19 cellular contexts compared by ENCODE assay signal in genomic region chr2:144824611-144825010, GRCh38.
DNase-seq lines count a peak whose midpoint lies in the region; ATAC-seq and TF ChIP-seq lines count a peak whose summit lies in the region.
"Had no signal": no experiment of that assay in that cellular context is flagged by ENCODE, and none has a peak within 500 bp of the region (broad histone marks: within the 10 kb centered on the region; RNA-seq: fewer than 3 reads in every experiment).

No MANE protein-coding gene starts in this region.

- H3K27ac ChIP-seq in mammary epithelial cell (ENCODE audit: insufficient read depth, low read depth, low read length) (no peak overlapping the region), breast epithelium (no peak overlapping the region), foreskin keratinocyte (peak overlapping the region; percentile 37)
- H3K27ac ChIP-seq: 22Rv1, BLaER1, C4-2B, GM23248 had no signal

- TF ChIP-seq CTCF in mammary epithelial cell (conservative IDR thresholded peaks at IDR 0.05 in 1 of 2, IDR thresholded peaks at IDR 0.05 in 1 of 2; ENCODE audit: extremely low read depth in 1 of 2, insufficient read depth in 1 of 2, low read depth in 1 of 2, low read length in 2 of 2): no peak
- TF ChIP-seq CTCF in breast epithelium (IDR thresholded peaks at IDR 0.05): no peak
- TF ChIP-seq CTCF in foreskin keratinocyte (conservative IDR thresholded peaks at IDR 0.05): peak; percentile 22
- TF ChIP-seq CTCF in osteocyte (IDR thresholded peaks at IDR 0.05): no peak

- H3K4me1 ChIP-seq in mammary epithelial cell (ENCODE audit: insufficient read depth, low read length) (peaks cover 4% of the 10 kb centered on the region), breast epithelium (no peaks in the 10 kb centered on the region), foreskin keratinocyte (peaks cover 10% of the 10 kb centered on the region)

- H3K79me2 ChIP-seq in mammary epithelial cell (ENCODE audit: insufficient read depth, low read length): no peaks in the 10 kb centered on the region

- H3K4me2 ChIP-seq in mammary epithelial cell (ENCODE audit: insufficient read depth, low read depth, low read length): peak overlapping the region; percentile 6
- H3K4me2 ChIP-seq: BLaER1 had no signal

- H3K9me3 Mint-ChIP-seq in dendritic cell treated with granulocyte-macrophage colony-stimulating factor and Interleukin-4, amounts not matched to agents 40 ng/mL and 50 ng/mL, for 4 days: peaks cover 50% of the 10 kb centered on the region
- H3K9me3 Mint-ChIP-seq in osteocyte (ENCODE audit: unreplicated experiment): peaks cover 46% of the 10 kb centered on the region
- no peaks in the 10 kb centered on the region for H3K9me3 Mint-ChIP-seq in activated T-cell treated with anti-CD3 and anti-CD28 coated beads, Interleukin-2, amount 50 U/mL, for 4 hours
- H3K9me3 Mint-ChIP-seq in activated CD8-positive, alpha-beta T cell treated with anti-CD3 and anti-CD28 coated beads, Interleukin-2, amount 10 ng/mL, durations not matched to agents 7 days and 5 days (ENCODE audit: insufficient read depth): no peaks in the 10 kb centered on the region

- no peak overlapping the region for H3K9ac ChIP-seq in mammary epithelial cell (ENCODE audit: insufficient read depth, low read length)
- H3K9ac ChIP-seq: BLaER1, GM23248 had no signal

- H2AFZ ChIP-seq in mammary epithelial cell (ENCODE audit: low read depth, low read length): no peak overlapping the region
- H2AFZ ChIP-seq: GM23248 had no signal

- H3K4me3 ChIP-seq in mammary epithelial cell (replicated peaks in 1 of 3; ENCODE audit: insufficient read depth in 1 of 3, low read depth in 2 of 3, low read length in 3 of 3): no peak overlapping the region
- H3K4me3 ChIP-seq in breast epithelium: no peak overlapping the region
- H3K4me3 ChIP-seq: BLaER1, GM23248 had no signal

- intact Hi-C loops in mammary epithelial cell (cut with micrococcal nuclease): no loop called here
- intact Hi-C loops in breast epithelium (cut with DNase I; ENCODE audit: low total_unique reads): no loop called here
- intact Hi-C loops in dendritic cell treated with granulocyte-macrophage colony-stimulating factor and Interleukin-4, amounts not matched to agents 40 ng/mL and 50 ng/mL, for 4 days (cut with micrococcal nuclease): loop anchor here (2.0 to 10.0 kb wide), 2 partner anchors 120 to 304 kb away; partner anchors contain the start of gene ZEB2

- POLR2A ChIA-PET in activated CD8-positive, alpha-beta T cell treated with anti-CD3 and anti-CD28 coated beads, Interleukin-2, amount 10 ng/mL, durations not matched to agents 7 days and 5 days (lab: Charles Lee): no interaction called here

- CTCF ChIA-PET in mammary epithelial cell (lab: Charles Lee; ENCODE audit: low non-redundant PET): no interaction called here
- CTCF ChIA-PET in activated CD8-positive, alpha-beta T cell treated with anti-CD3 and anti-CD28 coated beads, Interleukin-2, amount 10 ng/mL, durations not matched to agents 7 days and 5 days (lab: Charles Lee): no interaction called here

- peak overlapping the region; percentile 93 for H3K27ac Mint-ChIP-seq in dendritic cell treated with granulocyte-macrophage colony-stimulating factor and Interleukin-4, amounts not matched to agents 40 ng/mL and 50 ng/mL, for 4 days
- no peak overlapping the region for H3K27ac Mint-ChIP-seq in osteocyte (ENCODE audit: unreplicated experiment)
- H3K27ac Mint-ChIP-seq in activated CD8-positive, alpha-beta T cell treated with anti-CD3 and anti-CD28 coated beads, Interleukin-2, amount 10 ng/mL, durations not matched to agents 7 days and 5 days: no peak overlapping the region
- H3K27ac Mint-ChIP-seq: B cell; CD4-positive, alpha-beta T cell; CD8-positive, alpha-beta memory T cell had no signal

- peaks cover 31% of the 10 kb centered on the region for H3K36me3 Mint-ChIP-seq in dendritic cell treated with granulocyte-macrophage colony-stimulating factor and Interleukin-4, amounts not matched to agents 40 ng/mL and 50 ng/mL, for 4 days (ENCODE audit: low read depth)
- peaks cover 4% of the 10 kb centered on the region for H3K36me3 Mint-ChIP-seq in osteocyte (ENCODE audit: unreplicated experiment)
- H3K36me3 Mint-ChIP-seq in activated T-cell treated with anti-CD3 and anti-CD28 coated beads, Interleukin-2, amount 50 U/mL, for 4 hours (ENCODE audit: insufficient read depth): no peaks in the 10 kb centered on the region
- no peaks in the 10 kb centered on the region for H3K36me3 Mint-ChIP-seq in activated CD8-positive, alpha-beta T cell treated with anti-CD3 and anti-CD28 coated beads, Interleukin-2, amount 10 ng/mL, durations not matched to agents 7 days and 5 days (ENCODE audit: low read depth)

- H3K27me3 ChIP-seq in mammary epithelial cell (ENCODE audit: insufficient read depth, low read length) (no peaks in the 10 kb centered on the region), breast epithelium (no peaks in the 10 kb centered on the region), foreskin keratinocyte (no peaks in the 10 kb centered on the region)
- H3K27me3 ChIP-seq: BLaER1 had no signal

- 0% methylated on average over 1 of the region's 1 CpG for WGBS in mammary epithelial cell (ENCODE audit: low coverage, missing lambda C conversion rate)

- H4K20me1 ChIP-seq in mammary epithelial cell (ENCODE audit: insufficient read depth, low read length): no peaks in the 10 kb centered on the region
- H4K20me1 ChIP-seq: BLaER1 had no signal

- no TSS peak for BruUV-seq in mammary epithelial cell (replicated peaks; lab: Mats Ljungman, UMichigan)

- ATAC-seq in foreskin keratinocyte: peak; percentile 82
- no peak for ATAC-seq in activated T-cell treated with anti-CD3 and anti-CD28 coated beads, Interleukin-2, amount 50 U/mL, for 4 hours
- ATAC-seq in activated CD8-positive, alpha-beta T cell treated with anti-CD3 and anti-CD28 coated beads, Interleukin-2, amount 10 ng/mL, durations not matched to agents 7 days and 5 days: no peak

- peak; percentile 77 for DNase-seq in mammary epithelial cell
- no peak for DNase-seq in breast epithelium (ENCODE audit: low spot score in 2 of 2)
- DNase-seq in foreskin keratinocyte: peak; percentile 92 to 93
- DNase-seq in NCI-H2196 (lab: John Stamatoyannopoulos, UW; ENCODE audit: unreplicated experiment): no peak
- DNase-seq in osteocyte (ENCODE audit: extremely low spot score, unreplicated experiment): no peak
- DNase-seq in activated T-cell treated with anti-CD3 and anti-CD28 coated beads, Interleukin-2, amount 50 U/mL, for 4 hours: no peak
- no peak for DNase-seq in activated CD8-positive, alpha-beta T cell treated with anti-CD3 and anti-CD28 coated beads, Interleukin-2, amount 10 ng/mL, durations not matched to agents 7 days and 5 days
- DNase-seq: CD4-positive, alpha-beta T cell; CD8-positive, alpha-beta memory T cell; DMS53; DMS79 treated with DMSO at 0.1 percent for 48 hours; GM23248; H7; HCEC 1CT had no signal

- H3K9me3 ChIP-seq in mammary epithelial cell (replicated peaks; ENCODE audit: insufficient read depth, low read length) (peaks cover 6% of the 10 kb centered on the region), breast epithelium (peaks cover 0 to 11% of the 10 kb centered on the region in 2 donors)

- dilution Hi-C loops in mammary epithelial cell (cut with HindIII; ENCODE audit: low sequenced_read_pairs): no loop called here

- no peak overlapping the region for H3K4me3 Mint-ChIP-seq in dendritic cell treated with granulocyte-macrophage colony-stimulating factor and Interleukin-4, amounts not matched to agents 40 ng/mL and 50 ng/mL, for 4 days
- H3K4me3 Mint-ChIP-seq in osteocyte (ENCODE audit: unreplicated experiment): no peak overlapping the region
- no peak overlapping the region for H3K4me3 Mint-ChIP-seq in activated T-cell treated with anti-CD3 and anti-CD28 coated beads, Interleukin-2, amount 50 U/mL, for 4 hours
- no peak overlapping the region for H3K4me3 Mint-ChIP-seq in activated CD8-positive, alpha-beta T cell treated with anti-CD3 and anti-CD28 coated beads, Interleukin-2, amount 10 ng/mL, durations not matched to agents 7 days and 5 days
- H3K4me3 Mint-ChIP-seq: B cell; CD4-positive, alpha-beta T cell; CD8-positive, alpha-beta memory T cell had no signal

- H3K27me3 Mint-ChIP-seq in dendritic cell treated with granulocyte-macrophage colony-stimulating factor and Interleukin-4, amounts not matched to agents 40 ng/mL and 50 ng/mL, for 4 days: no peaks in the 10 kb centered on the region
- no peaks in the 10 kb centered on the region for H3K27me3 Mint-ChIP-seq in osteocyte (ENCODE audit: unreplicated experiment)
- H3K27me3 Mint-ChIP-seq in activated T-cell treated with anti-CD3 and anti-CD28 coated beads, Interleukin-2, amount 50 U/mL, for 4 hours (ENCODE audit: low read depth): no peaks in the 10 kb centered on the region
- peaks cover 6% of the 10 kb centered on the region for H3K27me3 Mint-ChIP-seq in activated CD8-positive, alpha-beta T cell treated with anti-CD3 and anti-CD28 coated beads, Interleukin-2, amount 10 ng/mL, durations not matched to agents 7 days and 5 days (ENCODE audit: low read depth)

- in situ Hi-C loops in mammary epithelial cell (cut with MboI; ENCODE audit: low sequenced_read_pairs in 2 of 2): no loop called here

- peaks cover 53% of the 10 kb centered on the region for H3K4me1 Mint-ChIP-seq in dendritic cell treated with granulocyte-macrophage colony-stimulating factor and Interleukin-4, amounts not matched to agents 40 ng/mL and 50 ng/mL, for 4 days (ENCODE audit: low read depth)
- H3K4me1 Mint-ChIP-seq in osteocyte (ENCODE audit: unreplicated experiment): peaks cover 2% of the 10 kb centered on the region
- H3K4me1 Mint-ChIP-seq in activated T-cell treated with anti-CD3 and anti-CD28 coated beads, Interleukin-2, amount 50 U/mL, for 4 hours (ENCODE audit: low read depth): no peaks in the 10 kb centered on the region
- no peaks in the 10 kb centered on the region for H3K4me1 Mint-ChIP-seq in activated CD8-positive, alpha-beta T cell treated with anti-CD3 and anti-CD28 coated beads, Interleukin-2, amount 10 ng/mL, durations not matched to agents 7 days and 5 days (ENCODE audit: low read depth)
- H3K4me1 Mint-ChIP-seq: B cell; CD8-positive, alpha-beta memory T cell had no signal

- TF ChIP-seq POLR2A in breast epithelium (IDR thresholded peaks at IDR 0.05): no peak

- H3K36me3 ChIP-seq in mammary epithelial cell (ENCODE audit: insufficient read depth, low read length) (no peaks in the 10 kb centered on the region), breast epithelium (no peaks in the 10 kb centered on the region)
- H3K36me3 ChIP-seq: BLaER1 had no signal

Comparison
In these comparisons a context has a peak if more than half of its experiments do, and no peak if none do; other contexts are left out.
1. DNase-seq: peak in mammary epithelial cell (single experiment) and foreskin keratinocyte (2 of 2); none in breast epithelium (0 of 2), NCI-H2196 (single experiment), osteocyte (single experiment), activated T-cell treated with anti-CD3 and anti-CD28 coated beads, Interleukin-2, amount 50 U/mL, for 4 hours (single experiment) and activated CD8-positive, alpha-beta T cell treated with anti-CD3 and anti-CD28 coated beads, Interleukin-2, amount 10 ng/mL, durations not matched to agents 7 days and 5 days (single experiment).